11 cellular contexts compared by ENCODE assay signal in the genomic region with DNA sequence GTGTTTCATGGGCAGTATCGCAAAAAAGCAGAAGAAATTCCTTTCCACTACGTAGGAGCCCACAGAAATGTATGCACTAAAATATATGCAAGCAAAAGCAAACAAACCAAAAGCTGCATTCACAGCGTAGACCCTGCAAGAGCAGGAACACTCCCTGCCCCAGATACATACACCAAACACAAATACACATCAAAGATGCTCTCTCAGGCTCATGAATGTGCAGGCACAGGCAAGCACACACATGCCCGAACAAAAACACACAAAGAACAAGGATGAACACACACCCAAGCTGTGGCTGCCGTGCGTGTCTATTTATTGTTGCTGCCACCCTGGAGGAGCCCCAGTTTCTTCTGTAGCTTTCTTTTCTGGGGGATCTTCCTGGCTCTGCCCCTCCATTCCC. TPM values are rescaled to one million over a fixed set of nuclear protein-coding genes. Genes with fewer than 3 reads are reported as not detected.
A peak's percentile ranks its signal among the peaks of the same experiment; 100 is the strongest.
DNase-seq lines count a peak whose midpoint lies in the region; ATAC-seq, FAIRE-seq and TF ChIP-seq lines count a peak whose summit lies in the region.
"Had no signal": no experiment of that assay in that cellular context is flagged by ENCODE, and none has a peak within 500 bp of the region (broad histone marks: within the 10 kb centered on the region; RNA-seq: fewer than 3 reads in every experiment).

No MANE protein-coding gene starts in this region.

- no peaks in the 10 kb centered on the region for H3K9me3 ChIP-seq in pancreas

- ATAC-seq in esophagus mucosa (peak; percentile 66), pancreas (no peak), GM18502 (IDR thresholded peaks at IDR 0.05; ENCODE audit: poor library complexity, unreplicated experiment) (no peak)

- TF ChIP-seq CTCF in AG09309 (IDR thresholded peaks at IDR 0.05; ENCODE audit: control insufficient read depth, insufficient read depth, low read depth, low read length, missing control alignments) (no peak), pancreas (IDR thresholded peaks at IDR 0.05) (no peak)

- FAIRE-seq in pancreas (lab: Jason Lieb, UNC), result no peak
- FAIRE-seq: H54 had no signal

- intact Hi-C loops in pancreas (cut with DNase I), result no loop called here

- 35 to 37% methylated on average over 6 of the region's 6 CpGs for WGBS in pancreas, 2 donors

- peaks cover 2 to 28% (median 12%) of the 10 kb centered on the region in 3 donors for H3K4me1 ChIP-seq in pancreas

- no peak for DNase-seq in AG09309 (ENCODE audit: low read depth)
- peak; percentile 12 to 24 for DNase-seq in NCI-H526 (lab: John Stamatoyannopoulos, UW)
- no peak for DNase-seq in pancreas
- no peak for DNase-seq in activated effector memory CD4-positive, alpha-beta T cell treated with anti-CD3 and anti-CD28 coated beads, Interleukin-2, amount 50 U/mL, for 16 hours
- DNase-seq in HK-2 (ENCODE audit: unreplicated experiment), result no peak
- no peak for DNase-seq in glomerular visceral epithelial cell (ENCODE audit: extremely low spot score)
- DNase-seq: endodermal cell had no signal

- no peaks in the 10 kb centered on the region for H3K27me3 ChIP-seq in pancreas

- peak overlapping the region in 2 of 4 donors; percentile 88 to 94 for H3K27ac ChIP-seq in pancreas

- H3K4me3 ChIP-seq in AG09309 (ENCODE audit: control insufficient read depth, low read depth, low read length), result peak overlapping the region; percentile 57
- H3K4me3 ChIP-seq in pancreas, result peak overlapping the region; percentile 24 to 63 (median 46)

- H3K36me3 ChIP-seq in pancreas, result no peaks in the 10 kb centered on the region

RNA-seq across cellular contexts. Expression of a gene that starts 1.7 kb away (rescaled TPM):
- total RNA-seq in esophagus mucosa (64.4 TPM), pancreas (100 to 1,000 TPM in 3 of 6 donors, 10 to 100 TPM in 3; 28.9 to 303 (median 103) TPM)
- 100 to 1,000 TPM; 117 to 151 TPM for polyA plus RNA-seq in pancreas
- total RNA-seq: endodermal cell had no signal

RNA-seq across cellular contexts. Expression of a gene that starts 16.6 kb away (rescaled TPM):
- total RNA-seq in esophagus mucosa, result 11.4 TPM
- 10 to 100 TPM; 14.2 to 28.3 (median 17.0) TPM for total RNA-seq in pancreas
- 10 to 100 TPM; 40.2 to 46.6 TPM for polyA plus RNA-seq in pancreas

RNA-seq across cellular contexts. Expression of a gene that starts 30.4 kb away (rescaled TPM):
- total RNA-seq in esophagus mucosa (not detected), pancreas (under 1 TPM in 2 of 6 donors, not detected in 4; 0.18 to 0.20 TPM)
- under 1 TPM in 1 of 2 donors, not detected in 1; 0.68 TPM for polyA plus RNA-seq in pancreas
- total RNA-seq: endodermal cell, mesenteric fat pad had no signal

RNA-seq across cellular contexts. Expression of a gene that starts 42.6 kb away (rescaled TPM):
- total RNA-seq in esophagus mucosa (0.36 TPM), pancreas (1 to 10 TPM in 2 of 6 donors, under 1 TPM in 4; 0.16 to 3.0 (median 0.45) TPM)
- 1 to 10 TPM in 1 of 2 donors, under 1 TPM in 1; 0.70 to 1.5 TPM for polyA plus RNA-seq in pancreas
- total RNA-seq: endodermal cell had no signal

RNA-seq across cellular contexts. Expression of a gene that starts 45.2 kb away (rescaled TPM):
- total RNA-seq in esophagus mucosa (10.2 TPM), pancreas (10 to 100 TPM in 3 of 6 donors, 1 to 10 TPM in 3; 6.9 to 17.2 (median 10.2) TPM)
- 10 to 100 TPM; 13.8 to 25.9 TPM for polyA plus RNA-seq in pancreas

Comparison
In these comparisons a context has a peak if more than half of its experiments do, and no peak if none do; other contexts are left out.
1. DNase-seq: peak in NCI-H526 (2 of 2); none in AG09309 (single experiment), pancreas (0 of 6), activated effector memory CD4-positive, alpha-beta T cell treated with anti-CD3 and anti-CD28 coated beads, Interleukin-2, amount 50 U/mL, for 16 hours (single experiment), HK-2 (single experiment) and glomerular visceral epithelial cell (single experiment).